15 cellular contexts compared by ENCODE assay signal in genomic region chr17:8885968-8886674, GRCh38. TPM values are rescaled to one million over a fixed set of nuclear protein-coding genes. Genes with fewer than 3 reads are reported as not detected.
DNase-seq lines count a peak whose midpoint lies in the region; ATAC-seq and TF ChIP-seq lines count a peak whose summit lies in the region.
"Had no signal": no experiment of that assay in that cellular context is flagged by ENCODE, and none has a peak within 500 bp of the region (broad histone marks: within the 10 kb centered on the region; RNA-seq: fewer than 3 reads in every experiment).

No MANE protein-coding gene starts in this region.

- no peak for ATAC-seq in activated CD8-positive, alpha-beta T cell treated with anti-CD3 and anti-CD28 coated beads for 36 hours
- no peak for ATAC-seq in lower lobe of right lung
- peak; percentile 11 for ATAC-seq in upper lobe of right lung
- ATAC-seq in HG03095 (IDR thresholded peaks at IDR 0.05; ENCODE audit: unreplicated experiment): no peak

- no peaks in the 10 kb centered on the region for H3K9me3 ChIP-seq in lower lobe of right lung
- H3K9me3 ChIP-seq in upper lobe of right lung: no peaks in the 10 kb centered on the region
- H3K9me3 ChIP-seq: adrenal gland, uterus had no signal

- H3K9me3 Mint-ChIP-seq in activated naive CD4-positive, alpha-beta T cell treated with anti-CD3 and anti-CD28 coated beads, Interleukin-2, amount 50 U/mL, for 24 hours: no peaks in the 10 kb centered on the region
- H3K9me3 Mint-ChIP-seq in activated CD8-positive, alpha-beta T cell treated with anti-CD3 and anti-CD28 coated beads for 36 hours: no peaks in the 10 kb centered on the region

- H3K4me3 ChIP-seq in lower lobe of right lung (no peak overlapping the region), upper lobe of right lung (no peak overlapping the region)
- H3K4me3 ChIP-seq: adrenal gland, uterus had no signal

- H3K27me3 Mint-ChIP-seq in activated naive CD4-positive, alpha-beta T cell treated with anti-CD3 and anti-CD28 coated beads, Interleukin-2, amount 50 U/mL, for 24 hours: no peaks in the 10 kb centered on the region
- H3K27me3 Mint-ChIP-seq in activated CD8-positive, alpha-beta T cell treated with anti-CD3 and anti-CD28 coated beads for 36 hours: no peaks in the 10 kb centered on the region

- H3K27me3 ChIP-seq in lower lobe of right lung (ENCODE audit: low read depth): no peaks in the 10 kb centered on the region
- H3K27me3 ChIP-seq in upper lobe of right lung: peaks cover 4% of the 10 kb centered on the region
- H3K27me3 ChIP-seq: adrenal gland, uterus had no signal

- H3K36me3 ChIP-seq in lower lobe of right lung (peaks cover 49% of the 10 kb centered on the region), upper lobe of right lung (peaks cover 10% of the 10 kb centered on the region)
- H3K36me3 ChIP-seq: adrenal gland, uterus had no signal

- POLR2A ChIA-PET in activated CD8-positive, alpha-beta T cell treated with anti-CD3 and anti-CD28 coated beads for 36 hours (lab: Charles Lee): interaction anchor here (0.6 kb wide), 1 partner anchor 9 kb away, joined by 3 read pairs; no protein-coding TSS in a partner anchor

- no peak for TF ChIP-seq CTCF in activated CD8-positive, alpha-beta T cell treated with anti-CD3 and anti-CD28 coated beads for 36 hours (IDR thresholded peaks at IDR 0.05)
- TF ChIP-seq CTCF in lower lobe of right lung (IDR thresholded peaks at IDR 0.05) (no peak), upper lobe of right lung (IDR thresholded peaks at IDR 0.05) (no peak)

- H3K4me3 Mint-ChIP-seq in activated naive CD4-positive, alpha-beta T cell treated with anti-CD3 and anti-CD28 coated beads, Interleukin-2, amount 50 U/mL, for 24 hours: no peak overlapping the region
- H3K4me3 Mint-ChIP-seq in activated CD8-positive, alpha-beta T cell treated with anti-CD3 and anti-CD28 coated beads for 36 hours: no peak overlapping the region

- H3K27ac ChIP-seq in lower lobe of right lung (no peak overlapping the region), upper lobe of right lung (no peak overlapping the region)
- H3K27ac ChIP-seq: adrenal gland, uterus had no signal

- intact Hi-C loops in activated CD8-positive, alpha-beta T cell treated with anti-CD3 and anti-CD28 coated beads for 36 hours (cut with micrococcal nuclease): no loop called here
- intact Hi-C loops in lower lobe of right lung (cut with DNase I) (no loop called here), upper lobe of right lung (cut with DNase I) (no loop called here)

- H3K27ac Mint-ChIP-seq in activated naive CD4-positive, alpha-beta T cell treated with anti-CD3 and anti-CD28 coated beads, Interleukin-2, amount 50 U/mL, for 24 hours: peak overlapping the region; percentile 85
- H3K27ac Mint-ChIP-seq in activated CD8-positive, alpha-beta T cell treated with anti-CD3 and anti-CD28 coated beads for 36 hours: peak overlapping the region; percentile 49

- peaks cover 21% of the 10 kb centered on the region for H3K36me3 Mint-ChIP-seq in activated naive CD4-positive, alpha-beta T cell treated with anti-CD3 and anti-CD28 coated beads, Interleukin-2, amount 50 U/mL, for 24 hours
- H3K36me3 Mint-ChIP-seq in activated CD8-positive, alpha-beta T cell treated with anti-CD3 and anti-CD28 coated beads for 36 hours (ENCODE audit: low read depth): peaks cover 47% of the 10 kb centered on the region

- no peaks in the 10 kb centered on the region for H3K4me1 Mint-ChIP-seq in activated naive CD4-positive, alpha-beta T cell treated with anti-CD3 and anti-CD28 coated beads, Interleukin-2, amount 50 U/mL, for 24 hours
- H3K4me1 Mint-ChIP-seq in activated CD8-positive, alpha-beta T cell treated with anti-CD3 and anti-CD28 coated beads for 36 hours (ENCODE audit: low read depth): peaks cover 2% of the 10 kb centered on the region

- CTCF ChIA-PET in activated CD8-positive, alpha-beta T cell treated with anti-CD3 and anti-CD28 coated beads for 36 hours (lab: Charles Lee): no interaction called here

- H3K4me1 ChIP-seq in lower lobe of right lung (no peaks in the 10 kb centered on the region), upper lobe of right lung (no peaks in the 10 kb centered on the region)
- H3K4me1 ChIP-seq: adrenal gland, uterus had no signal

- no peak for DNase-seq in activated naive CD4-positive, alpha-beta T cell (lab: John Stamatoyannopoulos, UW)
- no peak for DNase-seq in activated CD8-positive, alpha-beta T cell treated with anti-CD3 and anti-CD28 coated beads for 36 hours
- DNase-seq in lower lobe of right lung: peak; percentile 49
- DNase-seq in upper lobe of right lung: no peak
- DNase-seq in DMS79 treated with DMSO at 0.1 percent for 48 hours (lab: John Stamatoyannopoulos, UW): no peak
- no peak for DNase-seq in amygdala (lab: John Stamatoyannopoulos, UW)
- DNase-seq: adrenal gland, midbrain, NCI-H2029, NCI-H510A treated with DMSO at 0.1 percent for 48 hours, SHP77, uterus had no signal

RNA-seq across cellular contexts. Expression of gene PIK3R6, which starts 18.6 kb away (rescaled TPM):
- 1 to 10 TPM; 3.8 to 3.9 TPM for total RNA-seq in activated CD8-positive, alpha-beta T cell treated with anti-CD3 and anti-CD28 coated beads for 36 hours
- 2.5 TPM for total RNA-seq in lower lobe of right lung
- 2.7 TPM for total RNA-seq in upper lobe of right lung
- total RNA-seq: kidney epithelial cell had no signal
